ENCODE assay signal across 23 cellular contexts in genomic region chrX:24198101-24198500, GRCh38. TPM values are rescaled to one million over a fixed set of nuclear protein-coding genes. Genes with fewer than 3 reads are reported as not detected.
A peak's percentile ranks its signal among the peaks of the same experiment; 100 is the strongest.
DNase-seq lines count a peak whose midpoint lies in the region; ATAC-seq, FAIRE-seq and TF ChIP-seq lines count a peak whose summit lies in the region.
"Had no signal": no experiment of that assay in that cellular context is flagged by ENCODE, and none has a peak within 500 bp of the region (broad histone marks: within the 10 kb centered on the region; RNA-seq: fewer than 3 reads in every experiment).

No MANE protein-coding gene starts in this region.

- TF ChIP-seq POLR2A in endothelial cell of umbilical vein (IDR thresholded peaks at IDR 0.05; ENCODE audit: low read depth, low read length) (no peak), uterus (IDR thresholded peaks at IDR 0.05) (no peak)

- H3K27ac ChIP-seq in endothelial cell of umbilical vein (ENCODE audit: insufficient read depth, low read depth, low read length) (no peak overlapping the region), uterus (no peak overlapping the region)
- H3K27ac ChIP-seq: BLaER1 had no signal

- TF ChIP-seq CTCF in natural killer cell (IDR thresholded peaks at IDR 0.05) (no peak), endothelial cell of umbilical vein (IDR thresholded peaks at IDR 0.05; ENCODE audit: extremely low read depth in 1 of 2, insufficient read depth in 1 of 2, low read depth in 1 of 2, low read length in 2 of 2) (no peak), uterus (IDR thresholded peaks at IDR 0.05) (no peak)

- no peaks in the 10 kb centered on the region for H3K27me3 Mint-ChIP-seq in natural killer cell (ENCODE audit: low read depth in 2 of 2)
- H3K27me3 Mint-ChIP-seq in natural killer cell treated with Interleukin-12 subunit alpha and Interleukin-12 subunit beta and Interleukin-15 and Interleukin-18, amount 100 ng/mL, for 72 hours: no peaks in the 10 kb centered on the region
- H3K27me3 Mint-ChIP-seq in central memory CD8-positive, alpha-beta T cell: no peaks in the 10 kb centered on the region
- H3K27me3 Mint-ChIP-seq: CD4-positive, CD25-positive, alpha-beta regulatory T cell had no signal

- dilution Hi-C loops in endothelial cell of umbilical vein (cut with MboI; ENCODE audit: extremely low pct_ligation_motif_present, low sequenced_read_pairs): no loop called here

- intact Hi-C loops in natural killer cell (cut with micrococcal nuclease) (no loop called here), endothelial cell of umbilical vein (cut with micrococcal nuclease) (no loop called here), uterus (cut with DNase I; ENCODE audit: low total_unique reads) (no loop called here)

- POLR2A ChIA-PET in endothelial cell of umbilical vein (lab: Charles Lee): no interaction called here

- H3K4me3 Mint-ChIP-seq in natural killer cell: no peak overlapping the region
- no peak overlapping the region for H3K4me3 Mint-ChIP-seq in natural killer cell treated with Interleukin-12 subunit alpha and Interleukin-12 subunit beta and Interleukin-15 and Interleukin-18, amount 100 ng/mL, for 72 hours
- H3K4me3 Mint-ChIP-seq in central memory CD8-positive, alpha-beta T cell: no peak overlapping the region
- H3K4me3 Mint-ChIP-seq: CD14-positive monocyte; CD8-positive, alpha-beta T cell had no signal

- H3K36me3 ChIP-seq in endothelial cell of umbilical vein (ENCODE audit: control insufficient read depth in 2 of 2, extremely low read depth in 1 of 2, insufficient read depth in 2 of 2, low read length in 2 of 2): peaks cover 0 to 4% of the 10 kb centered on the region in 2 experiments
- no peaks in the 10 kb centered on the region for H3K36me3 ChIP-seq in uterus
- H3K36me3 ChIP-seq: BE2C had no signal

- no peaks in the 10 kb centered on the region for H4K20me1 ChIP-seq in endothelial cell of umbilical vein (replicated peaks; ENCODE audit: control insufficient read depth, extremely low read depth, insufficient read depth, low read length)

- DNase-seq in natural killer cell: no peak
- DNase-seq in natural killer cell treated with Interleukin-12 subunit alpha and Interleukin-12 subunit beta and Interleukin-15 and Interleukin-18, amount 100 ng/mL, for 72 hours (ENCODE audit: low spot score): no peak
- DNase-seq in central memory CD8-positive, alpha-beta T cell (ENCODE audit: low spot score in 2 of 2): no peak
- DNase-seq in endothelial cell of umbilical vein (ENCODE audit: low read depth, low spot score): no peak
- no peak for DNase-seq in uterus
- DNase-seq: 8988T; ACHN; BE2C; C1 segment of cervical spinal cord; Caco-2; Calu3; CD4-positive, CD25-positive, alpha-beta regulatory T cell; CD8-positive, alpha-beta T cell; DMS79 treated with DMSO at 0.1 percent for 48 hours; GF-D8 had no signal

- no peaks in the 10 kb centered on the region for H3K9me3 ChIP-seq in endothelial cell of umbilical vein (replicated peaks; ENCODE audit: control insufficient read depth, insufficient read depth, low read length)
- no peaks in the 10 kb centered on the region for H3K9me3 ChIP-seq in uterus
- H3K9me3 ChIP-seq: BE2C, BLaER1, Caco-2 had no signal

- ATAC-seq in natural killer cell (no peak), HG03439 (IDR thresholded peaks at IDR 0.05; ENCODE audit: unreplicated experiment) (no peak)
- no peak for ATAC-seq in natural killer cell treated with Interleukin-12 subunit alpha and Interleukin-12 subunit beta and Interleukin-15 and Interleukin-18, amount 100 ng/mL, for 72 hours
- ATAC-seq in central memory CD8-positive, alpha-beta T cell (replicated peaks; ENCODE audit: extremely low read depth, poor library complexity, severe bottlenecking): no peak
- ATAC-seq: CD8-positive, alpha-beta T cell had no signal

- CTCF ChIA-PET in endothelial cell of umbilical vein (lab: Charles Lee): no interaction called here

- no TSS peak for BruUV-seq in endothelial cell of umbilical vein (replicated peaks; lab: Mats Ljungman, UMichigan)

- no peaks in the 10 kb centered on the region for H3K9me1 ChIP-seq in endothelial cell of umbilical vein (replicated peaks; ENCODE audit: control insufficient read depth, extremely low read depth, insufficient read depth, low read length)

- no peaks in the 10 kb centered on the region for H3K9me3 Mint-ChIP-seq in natural killer cell
- H3K9me3 Mint-ChIP-seq in natural killer cell treated with Interleukin-12 subunit alpha and Interleukin-12 subunit beta and Interleukin-15 and Interleukin-18, amount 100 ng/mL, for 72 hours: no peaks in the 10 kb centered on the region
- no peaks in the 10 kb centered on the region for H3K9me3 Mint-ChIP-seq in central memory CD8-positive, alpha-beta T cell
- H3K9me3 Mint-ChIP-seq: CD14-positive monocyte; CD4-positive, CD25-positive, alpha-beta regulatory T cell; CD8-positive, alpha-beta T cell had no signal

- no peak overlapping the region for H3K4me2 ChIP-seq in endothelial cell of umbilical vein (ENCODE audit: insufficient read depth, low read length)
- H3K4me2 ChIP-seq: BLaER1 had no signal

- H3K27me3 ChIP-seq in endothelial cell of umbilical vein (ENCODE audit: control insufficient read depth in 2 of 2, insufficient read depth in 2 of 2, low read length in 2 of 2) (no peaks in the 10 kb centered on the region), uterus (no peaks in the 10 kb centered on the region)
- H3K27me3 ChIP-seq: BE2C, BLaER1 had no signal

- H2AFZ ChIP-seq in endothelial cell of umbilical vein (ENCODE audit: low read depth, low read length): no peak overlapping the region

- FAIRE-seq in endothelial cell of umbilical vein (lab: Jason Lieb, UNC): peak; percentile 50
- FAIRE-seq: A204.1, D721Med, G401.6, GM12891, GM19239 had no signal

- no peaks in the 10 kb centered on the region for H3K4me1 ChIP-seq in endothelial cell of umbilical vein (ENCODE audit: control insufficient read depth, extremely low read depth, insufficient read depth, low read length)
- H3K4me1 ChIP-seq in uterus: peaks cover 0 to 22% of the 10 kb centered on the region in 2 donors
- H3K4me1 ChIP-seq: BE2C, BLaER1, Caco-2 had no signal

- H3K36me3 Mint-ChIP-seq in natural killer cell: no peaks in the 10 kb centered on the region
- no peaks in the 10 kb centered on the region for H3K36me3 Mint-ChIP-seq in natural killer cell treated with Interleukin-12 subunit alpha and Interleukin-12 subunit beta and Interleukin-15 and Interleukin-18, amount 100 ng/mL, for 72 hours
- H3K36me3 Mint-ChIP-seq in central memory CD8-positive, alpha-beta T cell (ENCODE audit: insufficient read depth): peaks cover 18% of the 10 kb centered on the region

- peak overlapping the region; percentile 32 to 67 for H3K27ac Mint-ChIP-seq in natural killer cell
- H3K27ac Mint-ChIP-seq in natural killer cell treated with Interleukin-12 subunit alpha and Interleukin-12 subunit beta and Interleukin-15 and Interleukin-18, amount 100 ng/mL, for 72 hours: no peak overlapping the region
- H3K27ac Mint-ChIP-seq in central memory CD8-positive, alpha-beta T cell (ENCODE audit: low read depth): peak overlapping the region; percentile 33

- H3K4me3 ChIP-seq in endothelial cell of umbilical vein (replicated peaks in 1 of 3; ENCODE audit: insufficient read depth in 1 of 3, low read depth in 1 of 3, low read length in 3 of 3) (no peak overlapping the region), uterus (no peak overlapping the region)
- H3K4me3 ChIP-seq: BLaER1 had no signal

- peaks cover 61 to 77% of the 10 kb centered on the region in 2 donors for H3K4me1 Mint-ChIP-seq in natural killer cell
- H3K4me1 Mint-ChIP-seq in natural killer cell treated with Interleukin-12 subunit alpha and Interleukin-12 subunit beta and Interleukin-15 and Interleukin-18, amount 100 ng/mL, for 72 hours (ENCODE audit: low read depth in 2 of 2): peaks cover 49 to 53% of the 10 kb centered on the region in 2 donors
- peaks cover 55% of the 10 kb centered on the region for H3K4me1 Mint-ChIP-seq in central memory CD8-positive, alpha-beta T cell

- peaks cover 84% of the 10 kb centered on the region for H3K79me2 ChIP-seq in endothelial cell of umbilical vein (ENCODE audit: control insufficient read depth, insufficient read depth, low read length)

- H3K9ac ChIP-seq in endothelial cell of umbilical vein (replicated peaks; ENCODE audit: extremely low read depth, insufficient read depth, low read length): no peak overlapping the region
- H3K9ac ChIP-seq: BLaER1 had no signal

TF ChIP-seq in endothelial cell of umbilical vein, 7 proteins besides CTCF, POLR2A, EP300 and RAD21:
- no peak for TF ChIP-seq JUN (IDR thresholded peaks at IDR 0.05; ENCODE audit: borderline replicate concordance, insufficient read depth, insufficient read length, low read depth)
TF ChIP-seq in endothelial cell of umbilical vein: peak in this region for 0.

RNA-seq across cellular contexts. Expression of gene ZFX, which starts 48.6 kb away (rescaled TPM):
- total RNA-seq in natural killer cell (100 to 1,000 TPM in 1 of 3 donors, 10 to 100 TPM in 2; 60.9 to 123 (median 63.0) TPM), endothelial cell of umbilical vein (32.1 and 34.1 TPM in 2 replicates), uterus (100 to 1,000 TPM in 3 of 4 donors, 10 to 100 TPM in 1; 60.6 to 211 (median 111) TPM)
- 10 to 100 TPM; 57.7 to 78.1 TPM for total RNA-seq in natural killer cell treated with Interleukin-12 subunit alpha and Interleukin-12 subunit beta and Interleukin-15 and Interleukin-18, amount 100 ng/mL, for 72 hours
- polyA plus RNA-seq in endothelial cell of umbilical vein: 6.0 and 11.4 TPM in 2 replicates
- 9.0 and 9.6 TPM in 2 replicates for polyA plus RNA-seq in endothelial cell of umbilical vein (2011; cell fraction: cytosol; rRNA removed)
- polyA plus RNA-seq in endothelial cell of umbilical vein (2011; cell fraction: nucleus; rRNA removed): 28.2 and 30.6 TPM in 2 replicates
- polyA plus RNA-seq in endothelial cell of umbilical vein (2012): 14.8 TPM in 2 replicates
- 53.9 and 59.0 TPM in 2 replicates for polyA minus RNA-seq in endothelial cell of umbilical vein
- 63.0 TPM for polyA minus RNA-seq in endothelial cell of umbilical vein (2011; cell fraction: cytosol; rRNA and poly(A)+ RNA removed)
- 60.4 and 61.5 TPM in 2 replicates for polyA minus RNA-seq in endothelial cell of umbilical vein (2011; cell fraction: nucleus; rRNA and poly(A)+ RNA removed)

Comparison
In these comparisons a context has a peak if more than half of its experiments do, and no peak if none do; other contexts are left out.
1. H3K27ac Mint-ChIP-seq: peak in natural killer cell (2 of 2) and central memory CD8-positive, alpha-beta T cell (single experiment); none in natural killer cell treated with Interleukin-12 subunit alpha and Interleukin-12 subunit beta and Interleukin-15 and Interleukin-18, amount 100 ng/mL, for 72 hours (0 of 2).